Comparison of ENCODE assay signal across 8 cellular contexts in the genomic region with DNA sequence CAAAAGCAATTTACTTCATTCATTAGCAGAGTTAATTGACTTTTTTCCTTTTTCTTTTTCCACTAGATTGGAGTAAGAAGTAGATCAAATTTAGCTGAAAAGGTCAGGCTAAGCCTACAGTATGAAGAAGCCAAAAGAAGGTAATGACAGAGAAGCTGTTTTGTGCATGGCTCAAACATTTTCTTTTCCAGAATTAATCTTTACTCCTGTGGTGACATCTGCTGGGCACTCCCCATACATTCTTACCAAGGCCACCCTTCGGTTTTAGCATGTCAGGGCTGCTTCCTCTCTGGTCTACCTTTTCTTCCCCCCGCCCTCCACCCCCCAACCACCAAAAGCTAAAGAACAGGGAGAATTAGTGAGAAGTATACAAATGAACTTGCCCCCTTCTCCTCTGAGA.
A peak's percentile ranks its signal among the peaks of the same experiment; 100 is the strongest.
DNase-seq lines count a peak whose midpoint lies in the region; ATAC-seq, FAIRE-seq and TF ChIP-seq lines count a peak whose summit lies in the region.

No MANE protein-coding gene starts in this region.

- in situ Hi-C loops in K562 (cut with MboI): loop anchor here (5.0 to 25.0 kb wide), 2 partner anchors 318 to 788 kb away; no protein-coding TSS in a partner anchor

- no peak for TF ChIP-seq EP300 in K562 (IDR thresholded peaks at IDR 0.05; ENCODE audit: low read length)

- H2AFZ ChIP-seq in K562 (ENCODE audit: low read depth, low read length): no peak overlapping the region

- no TSS peak for BruUV-seq in K562 (replicated peaks; lab: Mats Ljungman, UMichigan)

- H3K79me2 ChIP-seq in K562 (ENCODE audit: control insufficient read depth, insufficient read depth, low read length): no peaks in the 10 kb centered on the region

- H3K4me3 ChIP-seq in K562 (no peak overlapping the region), lower lobe of right lung (no peak overlapping the region)

- no peaks in the 10 kb centered on the region for H4K20me1 ChIP-seq in K562 (replicated peaks; ENCODE audit: control insufficient read depth, insufficient read depth, low read length)

- H3K9ac ChIP-seq in K562 (ENCODE audit: insufficient read depth in 1 of 2, low read depth in 2 of 2, low read length in 2 of 2): no peak overlapping the region

- TF ChIP-seq CTCF in K562 (IDR thresholded peaks at IDR 0.05 in 2 of 3, conservative IDR thresholded peaks at IDR 0.05 in 1 of 3; ENCODE audit: insufficient read depth in 2 of 3, low read depth in 1 of 3, low read length in 3 of 3) (peak; percentile 38 to 61 (median 43); a peak in 5 of 6 replicates), lower lobe of right lung (IDR thresholded peaks at IDR 0.05) (peak; percentile 43)

- 0% methylated on average over 1 of the region's 2 CpGs for WGBS in K562 (ENCODE audit: insufficient coverage, low coverage, missing lambda C conversion rate)

- peaks cover 33% of the 10 kb centered on the region; the same call in 2 of the 3 replicates for H3K36me3 ChIP-seq in K562 (ENCODE audit: control insufficient read depth, insufficient read depth, low read length)
- peaks cover 76% of the 10 kb centered on the region for H3K36me3 ChIP-seq in lower lobe of right lung

- no peaks in the 10 kb centered on the region for H3K9me3 ChIP-seq in K562 (replicated peaks; ENCODE audit: control insufficient read depth, insufficient read depth, low read depth, low read length)
- H3K9me3 ChIP-seq in lower lobe of right lung: no peaks in the 10 kb centered on the region

- intact Hi-C loops in K562 (cut with micrococcal nuclease): no loop called here
- intact Hi-C loops in lower lobe of right lung (cut with DNase I): loop anchor here (5.0 kb wide), 1 partner anchor 178 kb away; no protein-coding TSS in a partner anchor
- intact Hi-C loops in posterior cingulate gyrus (cut with DNase I): no loop called here

- POLR2A ChIA-PET in K562 (lab: Yijun Ruan, JAX): interaction anchor here (0.7 to 2.0 kb wide), 2 partner anchors 154 to 280 kb away, joined by 3 to 4 read pairs; no protein-coding TSS in a partner anchor

- H3K27ac ChIP-seq in K562 (ENCODE audit: extremely low read depth, low read depth, low read length): no peak overlapping the region
- H3K27ac ChIP-seq in lower lobe of right lung: no peak overlapping the region

- no peak overlapping the region for H3K4me2 ChIP-seq in K562 (ENCODE audit: insufficient read depth, low read length)

- FAIRE-seq in K562 (lab: Jason Lieb, UNC): peak; percentile 19

- peak; percentile 67 for TF ChIP-seq RAD21 in K562 (CRISPR knock-in tag; conservative IDR thresholded peaks at IDR 0.05 in 1 of 2, IDR thresholded peaks at IDR 0.05 in 1 of 2)

- H3K4me1 ChIP-seq in K562 (replicated peaks in 1 of 2; ENCODE audit: control insufficient read depth in 2 of 2, insufficient read depth in 2 of 2, low read length in 2 of 2) (no peaks in the 10 kb centered on the region; a peak in 1 of 5 replicates), lower lobe of right lung (peaks cover 13% of the 10 kb centered on the region)

- no peak for TF ChIP-seq POLR2A in K562 (conservative IDR thresholded peaks at IDR 0.05)

- peak; percentile 80 for ATAC-seq in GM18511 (IDR thresholded peaks at IDR 0.05; ENCODE audit: unreplicated experiment)
- peak; percentile 82 for ATAC-seq in K562
- ATAC-seq in lower lobe of right lung: peak; percentile 54 to 76
- no peak for ATAC-seq in GM19467 (IDR thresholded peaks at IDR 0.05; ENCODE audit: unreplicated experiment)
- no peak for ATAC-seq in HG02852 (IDR thresholded peaks at IDR 0.05; ENCODE audit: unreplicated experiment)

- H3K9me1 ChIP-seq in K562 (ENCODE audit: control insufficient read depth, insufficient read depth, low read length): no peaks in the 10 kb centered on the region

- CTCF ChIA-PET in K562 (lab: Yijun Ruan, JAX; ENCODE audit: low intra/inter-chr PET ratio): interaction anchor here (1.1 to 3.4 kb wide), 3 partner anchors 175 to 330 kb away, joined by 3 to 29 read pairs (median 16); no protein-coding TSS in a partner anchor

- DNase-seq in CD1c-positive myeloid dendritic cell (ENCODE audit: extremely low spot score) (peak; percentile 8), NCI-H1092 (lab: John Stamatoyannopoulos, UW) (peak; percentile 37), K562 (ENCODE audit: extremely low read depth in 1 of 4, low spot score in 3 of 4) (peak in 2 of 4 experiments; percentile 24 to 40), lower lobe of right lung (no peak), posterior cingulate gyrus (no peak)

- H3K27me3 ChIP-seq in K562 (ENCODE audit: control insufficient read depth in 2 of 2, insufficient read depth in 2 of 2, low read length in 2 of 2) (no peaks in the 10 kb centered on the region), lower lobe of right lung (ENCODE audit: low read depth) (no peaks in the 10 kb centered on the region)

TF ChIP-seq in K562, 482 proteins besides CTCF, POLR2A, EP300 and RAD21:
- TF ChIP-seq, protein P1, sequence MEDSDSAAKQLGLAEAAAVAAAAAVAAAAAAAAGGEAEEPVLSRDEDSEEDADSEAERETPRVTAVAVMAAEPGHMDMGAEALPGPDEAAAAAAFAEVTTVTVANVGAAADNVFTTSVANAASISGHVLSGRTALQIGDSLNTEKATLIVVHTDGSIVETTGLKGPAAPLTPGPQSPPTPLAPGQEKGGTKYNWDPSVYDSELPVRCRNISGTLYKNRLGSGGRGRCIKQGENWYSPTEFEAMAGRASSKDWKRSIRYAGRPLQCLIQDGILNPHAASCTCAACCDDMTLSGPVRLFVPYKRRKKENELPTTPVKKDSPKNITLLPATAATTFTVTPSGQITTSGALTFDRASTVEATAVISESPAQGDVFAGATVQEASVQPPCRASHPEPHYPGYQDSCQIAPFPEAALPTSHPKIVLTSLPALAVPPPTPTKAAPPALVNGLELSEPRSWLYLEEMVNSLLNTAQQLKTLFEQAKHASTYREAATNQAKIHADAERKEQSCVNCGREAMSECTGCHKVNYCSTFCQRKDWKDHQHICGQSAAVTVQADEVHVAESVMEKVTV (CRISPR knock-in tag; IDR thresholded peaks at IDR 0.05): peak; percentile 54; the same call in 1 of the 2 replicates
- no peak for TF ChIP-seq TAF1 (IDR thresholded peaks at IDR 0.05; ENCODE audit: control insufficient read depth, extremely low read depth, insufficient read depth, low read length, severe bottlenecking)
- TF ChIP-seq, protein P2, sequence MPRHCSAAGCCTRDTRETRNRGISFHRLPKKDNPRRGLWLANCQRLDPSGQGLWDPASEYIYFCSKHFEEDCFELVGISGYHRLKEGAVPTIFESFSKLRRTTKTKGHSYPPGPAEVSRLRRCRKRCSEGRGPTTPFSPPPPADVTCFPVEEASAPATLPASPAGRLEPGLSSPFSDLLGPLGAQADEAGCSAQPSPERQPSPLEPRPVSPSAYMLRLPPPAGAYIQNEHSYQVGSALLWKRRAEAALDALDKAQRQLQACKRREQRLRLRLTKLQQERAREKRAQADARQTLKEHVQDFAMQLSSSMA (CRISPR knock-in tag; IDR thresholded peaks at IDR 0.05): no peak
- TF ChIP-seq SIN3A (IDR thresholded peaks at IDR 0.05; ENCODE audit: borderline replicate concordance in 2 of 2, control insufficient read depth in 1 of 2, low read depth in 2 of 2, low read length in 2 of 2): no peak
- TF ChIP-seq, protein P3, sequence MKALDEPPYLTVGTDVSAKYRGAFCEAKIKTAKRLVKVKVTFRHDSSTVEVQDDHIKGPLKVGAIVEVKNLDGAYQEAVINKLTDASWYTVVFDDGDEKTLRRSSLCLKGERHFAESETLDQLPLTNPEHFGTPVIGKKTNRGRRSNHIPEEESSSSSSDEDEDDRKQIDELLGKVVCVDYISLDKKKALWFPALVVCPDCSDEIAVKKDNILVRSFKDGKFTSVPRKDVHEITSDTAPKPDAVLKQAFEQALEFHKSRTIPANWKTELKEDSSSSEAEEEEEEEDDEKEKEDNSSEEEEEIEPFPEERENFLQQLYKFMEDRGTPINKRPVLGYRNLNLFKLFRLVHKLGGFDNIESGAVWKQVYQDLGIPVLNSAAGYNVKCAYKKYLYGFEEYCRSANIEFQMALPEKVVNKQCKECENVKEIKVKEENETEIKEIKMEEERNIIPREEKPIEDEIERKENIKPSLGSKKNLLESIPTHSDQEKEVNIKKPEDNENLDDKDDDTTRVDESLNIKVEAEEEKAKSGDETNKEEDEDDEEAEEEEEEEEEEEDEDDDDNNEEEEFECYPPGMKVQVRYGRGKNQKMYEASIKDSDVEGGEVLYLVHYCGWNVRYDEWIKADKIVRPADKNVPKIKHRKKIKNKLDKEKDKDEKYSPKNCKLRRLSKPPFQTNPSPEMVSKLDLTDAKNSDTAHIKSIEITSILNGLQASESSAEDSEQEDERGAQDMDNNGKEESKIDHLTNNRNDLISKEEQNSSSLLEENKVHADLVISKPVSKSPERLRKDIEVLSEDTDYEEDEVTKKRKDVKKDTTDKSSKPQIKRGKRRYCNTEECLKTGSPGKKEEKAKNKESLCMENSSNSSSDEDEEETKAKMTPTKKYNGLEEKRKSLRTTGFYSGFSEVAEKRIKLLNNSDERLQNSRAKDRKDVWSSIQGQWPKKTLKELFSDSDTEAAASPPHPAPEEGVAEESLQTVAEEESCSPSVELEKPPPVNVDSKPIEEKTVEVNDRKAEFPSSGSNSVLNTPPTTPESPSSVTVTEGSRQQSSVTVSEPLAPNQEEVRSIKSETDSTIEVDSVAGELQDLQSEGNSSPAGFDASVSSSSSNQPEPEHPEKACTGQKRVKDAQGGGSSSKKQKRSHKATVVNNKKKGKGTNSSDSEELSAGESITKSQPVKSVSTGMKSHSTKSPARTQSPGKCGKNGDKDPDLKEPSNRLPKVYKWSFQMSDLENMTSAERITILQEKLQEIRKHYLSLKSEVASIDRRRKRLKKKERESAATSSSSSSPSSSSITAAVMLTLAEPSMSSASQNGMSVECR (CRISPR knock-in tag; IDR thresholded peaks at IDR 0.05): no peak
- no peak for TF ChIP-seq ZFP30 (CRISPR knock-in tag; IDR thresholded peaks at IDR 0.05; ENCODE audit: borderline replicate concordance)
- peak; percentile 11; the same call in 1 of the 2 replicates for TF ChIP-seq STAG1 (CRISPR knock-in tag; IDR thresholded peaks at IDR 0.05; ENCODE audit: borderline replicate concordance)
- no peak for TF ChIP-seq MEF2A (IDR thresholded peaks at IDR 0.05; ENCODE audit: control insufficient read depth, low read depth, low read length)
- no peak for TF ChIP-seq CBFB (CRISPR knock-in tag; IDR thresholded peaks at IDR 0.05)
- TF ChIP-seq POLR2H (tag; IDR thresholded peaks at IDR 0.05; ENCODE audit: low read depth): no peak
- no peak for TF ChIP-seq ZNF707 (CRISPR knock-in tag; conservative IDR thresholded peaks at IDR 0.05)
- TF ChIP-seq, protein P4, sequence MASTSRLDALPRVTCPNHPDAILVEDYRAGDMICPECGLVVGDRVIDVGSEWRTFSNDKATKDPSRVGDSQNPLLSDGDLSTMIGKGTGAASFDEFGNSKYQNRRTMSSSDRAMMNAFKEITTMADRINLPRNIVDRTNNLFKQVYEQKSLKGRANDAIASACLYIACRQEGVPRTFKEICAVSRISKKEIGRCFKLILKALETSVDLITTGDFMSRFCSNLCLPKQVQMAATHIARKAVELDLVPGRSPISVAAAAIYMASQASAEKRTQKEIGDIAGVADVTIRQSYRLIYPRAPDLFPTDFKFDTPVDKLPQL (IDR thresholded peaks at IDR 0.05; ENCODE audit: extremely low read depth, insufficient read length): no peak

Comparison
In these comparisons a context has a peak if more than half of its experiments do, and no peak if none do; other contexts are left out.
1. DNase-seq: peak in CD1c-positive myeloid dendritic cell (single experiment) and NCI-H1092 (single experiment); none in lower lobe of right lung (single experiment) and posterior cingulate gyrus (0 of 10).
2. ATAC-seq: peak in GM18511 (single experiment), K562 (single experiment) and lower lobe of right lung (2 of 2); none in GM19467 (single experiment) and HG02852 (single experiment).